31 cellular contexts compared by ENCODE assay signal in genomic region chr1:69738458-69738857, GRCh38.
DNase-seq lines count a peak whose midpoint lies in the region; ATAC-seq and TF ChIP-seq lines count a peak whose summit lies in the region.
"Had no signal": no experiment of that assay in that cellular context is flagged by ENCODE, and none has a peak within 500 bp of the region (broad histone marks: within the 10 kb centered on the region; RNA-seq: fewer than 3 reads in every experiment).

No MANE protein-coding gene starts in this region.

- peak overlapping the region; percentile 63 for H3K27ac Mint-ChIP-seq in osteocyte (ENCODE audit: unreplicated experiment)
- H3K27ac Mint-ChIP-seq: activated CD4-positive, alpha-beta T cell treated with anti-CD3 and anti-CD28 coated beads, Interleukin-2, amount 10 ng/mL, durations not matched to agents 24 days and 14 days; activated naive CD8-positive, alpha-beta T cell treated with anti-CD3 and anti-CD28 coated beads, Interleukin-2, amount 50 U/mL, for 24 hours; CD4-positive, alpha-beta T cell; naive thymus-derived CD8-positive, alpha-beta T cell had no signal

- peaks cover 4% of the 10 kb centered on the region for H3K27me3 Mint-ChIP-seq in osteocyte (ENCODE audit: unreplicated experiment)
- H3K27me3 Mint-ChIP-seq: activated CD4-positive, alpha-beta T cell treated with anti-CD3 and anti-CD28 coated beads, Interleukin-2, amount 10 ng/mL, durations not matched to agents 24 days and 14 days; CD4-positive, alpha-beta T cell had no signal

- no peaks in the 10 kb centered on the region for H3K9me3 Mint-ChIP-seq in osteocyte (ENCODE audit: unreplicated experiment)
- H3K9me3 Mint-ChIP-seq: activated CD4-positive, alpha-beta T cell treated with anti-CD3 and anti-CD28 coated beads, Interleukin-2, amount 10 ng/mL, durations not matched to agents 24 days and 14 days; activated naive CD8-positive, alpha-beta T cell treated with anti-CD3 and anti-CD28 coated beads, Interleukin-2, amount 50 U/mL, for 24 hours; activated T-cell treated with anti-CD3 and anti-CD28 coated beads, Interleukin-2, amount 50 U/mL, for 4 hours; CD4-positive, alpha-beta T cell had no signal

- peak; percentile 21 for DNase-seq in H4 (ENCODE audit: low spot score)
- no peak for DNase-seq in body of pancreas
- DNase-seq in globus pallidus (ENCODE audit: low spot score), result peak; percentile 28
- DNase-seq in osteocyte (ENCODE audit: extremely low spot score, unreplicated experiment), result no peak
- no peak for DNase-seq in hypothalamus (lab: John Stamatoyannopoulos, UW)
- no peak for DNase-seq in GM19238 (ENCODE audit: insufficient read length, low spot score)
- DNase-seq: activated CD4-positive, alpha-beta T cell treated with anti-CD3 and anti-CD28 coated beads, Interleukin-2, amount 10 ng/mL, durations not matched to agents 24 days and 14 days; activated naive CD8-positive, alpha-beta T cell treated with anti-CD3 and anti-CD28 coated beads, Interleukin-2, amount 50 U/mL, for 24 hours; activated T-cell treated with anti-CD3 and anti-CD28 coated beads, Interleukin-2, amount 50 U/mL, for 4 hours; AML-193; CD4-positive, alpha-beta T cell; EL; esophagus squamous epithelium; gastrocnemius medialis; left lung; naive thymus-derived CD8-positive, alpha-beta T cell; NCI-H1694; NCI-H2171; NCI-H524 treated with DMSO at 0.1 percent for 48 hours; right lobe of liver; stimulated activated CD4-positive, alpha-beta T cell treated with anti-CD3 and anti-CD28 coated beads, Interleukin-4, amount 100 ng/mL, for 4 hours; stimulated activated naive CD4-positive, alpha-beta T cell; uterus had no signal

- 13 to 17% methylated on average over 2 of the region's 2 CpGs for WGBS in body of pancreas, 2 donors

- peaks cover 17% of the 10 kb centered on the region for H3K4me1 Mint-ChIP-seq in osteocyte (ENCODE audit: unreplicated experiment)
- H3K4me1 Mint-ChIP-seq: activated CD4-positive, alpha-beta T cell treated with anti-CD3 and anti-CD28 coated beads, Interleukin-2, amount 10 ng/mL, durations not matched to agents 24 days and 14 days had no signal

- TF ChIP-seq POLR2A in body of pancreas (IDR thresholded peaks at IDR 0.05), result no peak

- TF ChIP-seq CTCF in body of pancreas (IDR thresholded peaks at IDR 0.05), result no peak
- TF ChIP-seq CTCF in osteocyte (IDR thresholded peaks at IDR 0.05), result no peak

- H3K4me3 Mint-ChIP-seq in osteocyte (ENCODE audit: unreplicated experiment), result no peak overlapping the region
- H3K4me3 Mint-ChIP-seq: activated CD4-positive, alpha-beta T cell treated with anti-CD3 and anti-CD28 coated beads, Interleukin-2, amount 10 ng/mL, durations not matched to agents 24 days and 14 days; activated naive CD8-positive, alpha-beta T cell treated with anti-CD3 and anti-CD28 coated beads, Interleukin-2, amount 50 U/mL, for 24 hours; activated T-cell treated with anti-CD3 and anti-CD28 coated beads, Interleukin-2, amount 50 U/mL, for 4 hours; CD4-positive, alpha-beta T cell; naive thymus-derived CD8-positive, alpha-beta T cell had no signal

- ATAC-seq in body of pancreas (peak; percentile 33), GM21423 (IDR thresholded peaks at IDR 0.05; ENCODE audit: unreplicated experiment) (no peak), GM21447 (IDR thresholded peaks at IDR 0.05; ENCODE audit: unreplicated experiment) (no peak)
- ATAC-seq: activated naive CD8-positive, alpha-beta T cell treated with anti-CD3 and anti-CD28 coated beads, Interleukin-2, amount 50 U/mL, for 24 hours; activated T-cell treated with anti-CD3 and anti-CD28 coated beads, Interleukin-2, amount 50 U/mL, for 4 hours; gastrocnemius medialis; left lung; naive thymus-derived CD8-positive, alpha-beta T cell had no signal

- H3K36me3 ChIP-seq in body of pancreas (replicated peaks in 1 of 2; ENCODE audit: insufficient read depth in 1 of 2, low read depth in 2 of 2), result no peaks in the 10 kb centered on the region
- H3K36me3 ChIP-seq: breast epithelium, esophagus squamous epithelium, gastrocnemius medialis, left lung, right lobe of liver, thoracic aorta, uterus had no signal

- H3K4me3 ChIP-seq in body of pancreas, result no peak overlapping the region
- H3K4me3 ChIP-seq: A549, breast epithelium, coronary artery, esophagus squamous epithelium, gastrocnemius medialis, GM12878, left lung, right lobe of liver, thoracic aorta, uterus had no signal

- H3K4me1 ChIP-seq in body of pancreas, result peaks cover 6% of the 10 kb centered on the region
- H3K4me1 ChIP-seq: A549, breast epithelium, esophagus squamous epithelium, gastrocnemius medialis, left lung, right lobe of liver, uterus had no signal

- H3K36me3 Mint-ChIP-seq in osteocyte (ENCODE audit: unreplicated experiment), result no peaks in the 10 kb centered on the region
- H3K36me3 Mint-ChIP-seq: naive thymus-derived CD8-positive, alpha-beta T cell had no signal

- H3K27me3 ChIP-seq in body of pancreas, result no peaks in the 10 kb centered on the region
- H3K27me3 ChIP-seq: breast epithelium, esophagus squamous epithelium, gastrocnemius medialis, right lobe of liver, uterus had no signal

- no peak overlapping the region for H3K27ac ChIP-seq in body of pancreas
- H3K27ac ChIP-seq: A549, breast epithelium, coronary artery, esophagus squamous epithelium, gastrocnemius medialis, left lung, right lobe of liver, thoracic aorta, uterus, VCaP had no signal

- H3K9me3 ChIP-seq in body of pancreas, result no peaks in the 10 kb centered on the region
- H3K9me3 ChIP-seq: A549, esophagus squamous epithelium, gastrocnemius medialis, left lung, right lobe of liver, thoracic aorta, uterus had no signal

- intact Hi-C loops in body of pancreas (cut with DNase I), result loop anchor here (5.0 kb wide), 1 partner anchor 1141 kb away; no protein-coding TSS in a partner anchor

Comparison
In these comparisons a context has a peak if more than half of its experiments do, and no peak if none do; other contexts are left out.
1. DNase-seq: peak in H4 (single experiment) and globus pallidus (single experiment); none in body of pancreas (0 of 4), osteocyte (single experiment), hypothalamus (0 of 51) and GM19238 (single experiment).